Comparison of ENCODE assay signal across 1 cellular context in the genomic region with DNA sequence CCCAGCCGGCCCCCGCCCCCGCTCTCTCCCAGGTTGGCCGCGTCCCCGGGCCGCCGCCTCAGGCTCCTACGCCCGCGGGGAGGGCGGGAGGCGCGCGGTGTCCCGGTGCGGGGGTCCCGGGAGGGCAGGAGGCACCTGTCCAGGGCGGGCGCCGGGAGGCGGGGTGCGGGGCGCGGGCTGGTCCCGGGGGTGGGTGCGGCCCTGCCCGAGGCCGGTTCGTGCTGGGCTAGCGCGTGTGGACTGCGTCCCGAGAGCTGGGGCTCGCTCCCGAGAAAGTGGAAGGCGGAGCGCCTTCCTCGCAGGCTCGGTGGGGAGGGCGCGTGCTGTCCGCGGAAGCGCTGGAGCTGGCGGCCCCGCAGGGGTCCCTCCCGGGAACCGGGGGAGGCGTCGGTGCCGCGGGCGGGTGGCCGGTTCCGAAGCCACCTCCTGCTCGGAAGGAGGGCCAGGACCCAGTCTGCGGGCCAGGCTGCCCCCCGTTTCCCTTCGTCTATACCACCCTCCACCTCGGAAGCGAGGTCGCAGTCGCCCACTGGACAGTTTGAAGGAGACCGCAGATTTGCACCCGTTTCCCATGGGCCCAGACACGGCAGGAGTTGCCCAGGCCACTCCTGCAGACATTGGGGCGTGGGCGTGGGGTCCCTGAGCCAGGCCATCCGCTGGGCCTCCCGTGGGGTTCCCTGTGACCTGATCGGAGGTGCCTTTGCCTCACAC.
TF ChIP-seq lines count a peak whose summit lies in the region.

No MANE protein-coding gene starts in this region.

TF ChIP-seq in HEK293, 187 proteins besides CTCF, POLR2A, EP300 and RAD21 (continued from another document and continues in another):
- TF ChIP-seq, protein P1, sequence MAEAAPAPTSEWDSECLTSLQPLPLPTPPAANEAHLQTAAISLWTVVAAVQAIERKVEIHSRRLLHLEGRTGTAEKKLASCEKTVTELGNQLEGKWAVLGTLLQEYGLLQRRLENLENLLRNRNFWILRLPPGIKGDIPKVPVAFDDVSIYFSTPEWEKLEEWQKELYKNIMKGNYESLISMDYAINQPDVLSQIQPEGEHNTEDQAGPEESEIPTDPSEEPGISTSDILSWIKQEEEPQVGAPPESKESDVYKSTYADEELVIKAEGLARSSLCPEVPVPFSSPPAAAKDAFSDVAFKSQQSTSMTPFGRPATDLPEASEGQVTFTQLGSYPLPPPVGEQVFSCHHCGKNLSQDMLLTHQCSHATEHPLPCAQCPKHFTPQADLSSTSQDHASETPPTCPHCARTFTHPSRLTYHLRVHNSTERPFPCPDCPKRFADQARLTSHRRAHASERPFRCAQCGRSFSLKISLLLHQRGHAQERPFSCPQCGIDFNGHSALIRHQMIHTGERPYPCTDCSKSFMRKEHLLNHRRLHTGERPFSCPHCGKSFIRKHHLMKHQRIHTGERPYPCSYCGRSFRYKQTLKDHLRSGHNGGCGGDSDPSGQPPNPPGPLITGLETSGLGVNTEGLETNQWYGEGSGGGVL (tag by site-specific recombination; IDR thresholded peaks at IDR 0.05), result no peak
- TF ChIP-seq, protein P2, sequence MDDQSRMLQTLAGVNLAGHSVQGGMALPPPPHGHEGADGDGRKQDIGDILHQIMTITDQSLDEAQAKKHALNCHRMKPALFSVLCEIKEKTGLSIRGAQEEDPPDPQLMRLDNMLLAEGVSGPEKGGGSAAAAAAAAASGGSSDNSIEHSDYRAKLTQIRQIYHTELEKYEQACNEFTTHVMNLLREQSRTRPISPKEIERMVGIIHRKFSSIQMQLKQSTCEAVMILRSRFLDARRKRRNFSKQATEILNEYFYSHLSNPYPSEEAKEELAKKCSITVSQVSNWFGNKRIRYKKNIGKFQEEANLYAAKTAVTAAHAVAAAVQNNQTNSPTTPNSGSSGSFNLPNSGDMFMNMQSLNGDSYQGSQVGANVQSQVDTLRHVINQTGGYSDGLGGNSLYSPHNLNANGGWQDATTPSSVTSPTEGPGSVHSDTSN (CRISPR knock-in tag; IDR thresholded peaks at IDR 0.05), result no peak
- TF ChIP-seq PRDM1 (tag by site-specific recombination; IDR thresholded peaks at IDR 0.05) (no peak), ZNF24 (tag by site-specific recombination; IDR thresholded peaks at IDR 0.05) (no peak), BCL6B (tag by site-specific recombination; IDR thresholded peaks at IDR 0.05) (no peak), ZNF18 (tag by site-specific recombination; IDR thresholded peaks at IDR 0.05) (no peak), TCF7L2 (IDR thresholded peaks at IDR 0.05; ENCODE audit: borderline replicate concordance, low read depth, low read length) (no peak), HIC1 (tag by site-specific recombination; IDR thresholded peaks at IDR 0.05) (no peak), FEZF1 (tag by site-specific recombination; IDR thresholded peaks at IDR 0.05) (no peak), YY1 (tag by site-specific recombination; IDR thresholded peaks at IDR 0.05) (no peak), SETDB1 (IDR thresholded peaks at IDR 0.05; ENCODE audit: insufficient read length, low read length) (no peak), ZNF510 (tag by site-specific recombination; IDR thresholded peaks at IDR 0.05; ENCODE audit: insufficient replicate concordance) (no peak), ZNF677 (tag by site-specific recombination; IDR thresholded peaks at IDR 0.05) (no peak), ZNF626 (tag by site-specific recombination; IDR thresholded peaks at IDR 0.05) (no peak), HOXC10 (CRISPR knock-in tag; IDR thresholded peaks at IDR 0.05) (no peak), ZNF335 (tag by site-specific recombination; conservative IDR thresholded peaks at IDR 0.05) (peak; percentile 92), ZNF366 (tag by site-specific recombination; conservative IDR thresholded peaks at IDR 0.05) (no peak), ZEB2 (tag by site-specific recombination; IDR thresholded peaks at IDR 0.05) (peak; percentile 54), ZNF664 (tag by site-specific recombination; IDR thresholded peaks at IDR 0.05) (no peak), ZNF423 (tag by site-specific recombination; IDR thresholded peaks at IDR 0.05) (no peak), SP3 (tag by site-specific recombination; IDR thresholded peaks at IDR 0.05) (0 out of 2 replicates have a peak, but pooled peaks have one; percentile 22), TRIM28 (IDR thresholded peaks at IDR 0.05; ENCODE audit: borderline replicate concordance, low read length) (no peak), ZNF830 (tag by site-specific recombination; IDR thresholded peaks at IDR 0.05; ENCODE audit: low read depth) (no peak), ZNF629 (tag by site-specific recombination; IDR thresholded peaks at IDR 0.05) (no peak), ZNF354C (tag by site-specific recombination; IDR thresholded peaks at IDR 0.05; ENCODE audit: borderline replicate concordance, low read depth) (no peak), ZBTB44 (tag by site-specific recombination; IDR thresholded peaks at IDR 0.05) (no peak), ZNF747 (tag by site-specific recombination; IDR thresholded peaks at IDR 0.05) (no peak), BCL11A (tag by site-specific recombination; IDR thresholded peaks at IDR 0.05; ENCODE audit: low read depth) (0 out of 2 replicates have a peak, but pooled peaks have one; percentile 5), KLF16 (tag by site-specific recombination; IDR thresholded peaks at IDR 0.05) (no peak), ZNF792 (tag by site-specific recombination; IDR thresholded peaks at IDR 0.05) (no peak), REPIN1 (tag by site-specific recombination; IDR thresholded peaks at IDR 0.05; ENCODE audit: low read depth) (no peak), KLF1 (tag by site-specific recombination; IDR thresholded peaks at IDR 0.05) (no peak), ZNF624 (tag by site-specific recombination; IDR thresholded peaks at IDR 0.05) (no peak), ZNF571 (tag by site-specific recombination; IDR thresholded peaks at IDR 0.05) (no peak), KLF7 (tag by site-specific recombination; IDR thresholded peaks at IDR 0.05; ENCODE audit: borderline replicate concordance) (no peak), ZBTB8A (tag by site-specific recombination; IDR thresholded peaks at IDR 0.05) (peak; percentile 42), EGR2 (tag by site-specific recombination; IDR thresholded peaks at IDR 0.05; ENCODE audit: low read depth) (peak; percentile 31; the same call in 1 of the 2 replicates), ZNF157 (tag by site-specific recombination; IDR thresholded peaks at IDR 0.05) (no peak), ZNF248 (tag by site-specific recombination; IDR thresholded peaks at IDR 0.05) (no peak)
- TF ChIP-seq, protein P3, sequence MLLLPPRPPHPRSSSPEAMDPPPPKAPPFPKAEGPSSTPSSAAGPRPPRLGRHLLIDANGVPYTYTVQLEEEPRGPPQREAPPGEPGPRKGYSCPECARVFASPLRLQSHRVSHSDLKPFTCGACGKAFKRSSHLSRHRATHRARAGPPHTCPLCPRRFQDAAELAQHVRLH (tag by site-specific recombination; IDR thresholded peaks at IDR 0.05), result no peak
- TF ChIP-seq, protein P4, sequence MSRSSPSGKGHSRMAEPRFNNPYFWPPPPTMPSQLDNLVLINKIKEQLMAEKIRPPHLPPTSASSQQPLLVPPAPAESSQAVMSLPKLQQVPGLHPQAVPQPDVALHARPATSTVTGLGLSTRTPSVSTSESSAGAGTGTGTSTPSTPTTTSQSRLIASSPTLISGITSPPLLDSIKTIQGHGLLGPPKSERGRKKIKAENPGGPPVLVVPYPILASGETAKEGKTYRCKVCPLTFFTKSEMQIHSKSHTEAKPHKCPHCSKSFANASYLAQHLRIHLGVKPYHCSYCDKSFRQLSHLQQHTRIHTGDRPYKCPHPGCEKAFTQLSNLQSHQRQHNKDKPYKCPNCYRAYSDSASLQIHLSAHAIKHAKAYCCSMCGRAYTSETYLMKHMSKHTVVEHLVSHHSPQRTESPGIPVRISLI (tag by site-specific recombination; IDR thresholded peaks at IDR 0.05), result no peak
- TF ChIP-seq, protein P5, sequence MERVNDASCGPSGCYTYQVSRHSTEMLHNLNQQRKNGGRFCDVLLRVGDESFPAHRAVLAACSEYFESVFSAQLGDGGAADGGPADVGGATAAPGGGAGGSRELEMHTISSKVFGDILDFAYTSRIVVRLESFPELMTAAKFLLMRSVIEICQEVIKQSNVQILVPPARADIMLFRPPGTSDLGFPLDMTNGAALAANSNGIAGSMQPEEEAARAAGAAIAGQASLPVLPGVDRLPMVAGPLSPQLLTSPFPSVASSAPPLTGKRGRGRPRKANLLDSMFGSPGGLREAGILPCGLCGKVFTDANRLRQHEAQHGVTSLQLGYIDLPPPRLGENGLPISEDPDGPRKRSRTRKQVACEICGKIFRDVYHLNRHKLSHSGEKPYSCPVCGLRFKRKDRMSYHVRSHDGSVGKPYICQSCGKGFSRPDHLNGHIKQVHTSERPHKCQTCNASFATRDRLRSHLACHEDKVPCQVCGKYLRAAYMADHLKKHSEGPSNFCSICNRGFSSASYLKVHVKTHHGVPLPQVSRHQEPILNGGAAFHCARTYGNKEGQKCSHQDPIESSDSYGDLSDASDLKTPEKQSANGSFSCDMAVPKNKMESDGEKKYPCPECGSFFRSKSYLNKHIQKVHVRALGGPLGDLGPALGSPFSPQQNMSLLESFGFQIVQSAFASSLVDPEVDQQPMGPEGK (tag by site-specific recombination; IDR thresholded peaks at IDR 0.05), result 0 out of 2 replicates have a peak, but pooled peaks have one; percentile 13
- TF ChIP-seq, protein P6, sequence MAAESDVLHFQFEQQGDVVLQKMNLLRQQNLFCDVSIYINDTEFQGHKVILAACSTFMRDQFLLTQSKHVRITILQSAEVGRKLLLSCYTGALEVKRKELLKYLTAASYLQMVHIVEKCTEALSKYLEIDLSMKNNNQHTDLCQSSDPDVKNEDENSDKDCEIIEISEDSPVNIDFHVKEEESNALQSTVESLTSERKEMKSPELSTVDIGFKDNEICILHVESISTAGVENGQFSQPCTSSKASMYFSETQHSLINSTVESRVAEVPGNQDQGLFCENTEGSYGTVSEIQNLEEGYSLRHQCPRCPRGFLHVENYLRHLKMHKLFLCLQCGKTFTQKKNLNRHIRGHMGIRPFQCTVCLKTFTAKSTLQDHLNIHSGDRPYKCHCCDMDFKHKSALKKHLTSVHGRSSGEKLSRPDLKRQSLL (tag by site-specific recombination; IDR thresholded peaks at IDR 0.05), result peak; percentile 85
- TF ChIP-seq, protein P7, sequence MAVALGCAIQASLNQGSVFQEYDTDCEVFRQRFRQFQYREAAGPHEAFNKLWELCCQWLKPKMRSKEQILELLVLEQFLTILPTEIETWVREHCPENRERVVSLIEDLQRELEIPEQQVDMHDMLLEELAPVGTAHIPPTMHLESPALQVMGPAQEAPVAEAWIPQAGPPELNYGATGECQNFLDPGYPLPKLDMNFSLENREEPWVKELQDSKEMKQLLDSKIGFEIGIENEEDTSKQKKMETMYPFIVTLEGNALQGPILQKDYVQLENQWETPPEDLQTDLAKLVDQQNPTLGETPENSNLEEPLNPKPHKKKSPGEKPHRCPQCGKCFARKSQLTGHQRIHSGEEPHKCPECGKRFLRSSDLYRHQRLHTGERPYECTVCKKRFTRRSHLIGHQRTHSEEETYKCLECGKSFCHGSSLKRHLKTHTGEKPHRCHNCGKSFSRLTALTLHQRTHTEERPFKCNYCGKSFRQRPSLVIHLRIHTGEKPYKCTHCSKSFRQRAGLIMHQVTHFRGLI (tag by site-specific recombination; IDR thresholded peaks at IDR 0.05), result no peak
